1 cellular context compared by ENCODE assay signal in genomic region chr17:61383689-61384201, GRCh38.
TF ChIP-seq lines count a peak whose summit lies in the region.

No MANE protein-coding gene starts in this region.

TF ChIP-seq in SK-N-SH treated with all-trans-retinoic acid at 6 μM for 48 hours, 23 proteins besides CTCF, POLR2A, EP300 and RAD21 (continued from another document):
- TF ChIP-seq ISL1 (CRISPR knock-in tag; IDR thresholded peaks at IDR 0.05) (peak; percentile 74; the same call in 1 of the 2 replicates), ZC3H10 (CRISPR knock-in tag; IDR thresholded peaks at IDR 0.05) (no peak), OSR1 (CRISPR knock-in tag; IDR thresholded peaks at IDR 0.05) (no peak), ZNF8 (CRISPR knock-in tag; IDR thresholded peaks at IDR 0.05) (0 out of 2 replicates have a peak, but pooled peaks have one; percentile 35), TOX (CRISPR knock-in tag; IDR thresholded peaks at IDR 0.05; ENCODE audit: borderline replicate concordance) (no peak), GLIS3 (CRISPR knock-in tag; IDR thresholded peaks at IDR 0.05) (peak; percentile 82; the same call in 1 of the 2 replicates), CSDC2 (CRISPR knock-in tag; IDR thresholded peaks at IDR 0.05) (peak; percentile 89; the same call in 1 of the 2 replicates), ESRRG (CRISPR knock-in tag; IDR thresholded peaks at IDR 0.05) (no peak), PPARA (CRISPR knock-in tag; IDR thresholded peaks at IDR 0.05; ENCODE audit: borderline replicate concordance) (no peak), TSHZ2 (CRISPR knock-in tag; IDR thresholded peaks at IDR 0.05) (peak; percentile 92)
